Comparison of ENCODE assay signal across 8 cellular contexts in the genomic region with DNA sequence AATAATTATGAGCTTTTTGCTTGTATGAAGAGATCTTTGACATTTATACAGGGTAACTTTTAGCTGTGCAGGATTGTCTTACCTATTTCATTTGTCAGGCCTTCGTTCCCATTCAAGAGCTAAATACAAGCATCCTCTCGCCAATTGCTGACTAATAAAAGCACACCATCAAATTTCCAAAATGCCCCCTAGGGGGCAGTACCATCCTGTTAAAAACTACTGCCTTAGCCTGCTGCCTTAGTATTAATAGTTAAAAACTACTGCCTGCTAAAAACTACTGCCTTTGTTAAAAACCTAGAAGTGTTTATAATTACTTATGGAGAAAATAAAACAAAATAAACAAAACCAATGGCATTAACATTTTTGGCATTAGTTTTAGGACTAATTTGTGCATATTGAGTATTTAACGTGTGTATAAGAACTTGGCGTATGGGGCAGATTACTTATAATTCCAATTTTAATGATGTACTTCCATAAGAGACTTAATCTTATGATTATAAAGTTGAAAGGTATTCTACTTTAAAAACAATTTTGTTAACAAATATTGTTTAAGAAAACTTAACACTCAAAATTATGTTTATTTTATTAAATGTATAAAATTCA. TPM values are rescaled to one million over a fixed set of nuclear protein-coding genes. Genes with fewer than 3 reads are reported as not detected.
A peak's percentile ranks its signal among the peaks of the same experiment; 100 is the strongest.
DNase-seq lines count a peak whose midpoint lies in the region; ATAC-seq and TF ChIP-seq lines count a peak whose summit lies in the region.

No MANE protein-coding gene starts in this region.

- no peak overlapping the region for H3K4me3 ChIP-seq in GM23338
- H3K4me3 ChIP-seq in WERI-Rb-1 (ENCODE audit: low read depth, low read length): no peak overlapping the region

- H3K4me1 ChIP-seq in GM23338 (ENCODE audit: insufficient read depth): peaks cover 11% of the 10 kb centered on the region; the same call in 1 of the 2 replicates

- no peaks in the 10 kb centered on the region for H3K9me2 ChIP-seq in GM23338 (ENCODE audit: insufficient read depth)

- H3K27me3 ChIP-seq in GM23338 (ENCODE audit: insufficient read depth) (no peaks in the 10 kb centered on the region), WERI-Rb-1 (ENCODE audit: insufficient read depth, low read depth, severe bottlenecking) (no peaks in the 10 kb centered on the region)

- peaks cover 6% of the 10 kb centered on the region for H3K27me3 Mint-ChIP-seq in GM23338 (ENCODE audit: insufficient read depth, low read depth, poor library complexity)
- H3K27me3 Mint-ChIP-seq in mesothelial cell of epicardium (ENCODE audit: low read depth): peaks cover 23% of the 10 kb centered on the region

- no peaks in the 10 kb centered on the region for H3K36me3 ChIP-seq in GM23338 (ENCODE audit: insufficient read depth)
- no peaks in the 10 kb centered on the region for H3K36me3 ChIP-seq in WERI-Rb-1

- H3K27ac Mint-ChIP-seq in GM23338 (0 out of 2 replicates have a peak overlapping the region, but pooled peaks have one; percentile 65), mesothelial cell of epicardium (no peak overlapping the region)

- peak; percentile 51 for DNase-seq in COLO829 (ENCODE audit: low spot score)
- DNase-seq in GM23338 (ENCODE audit: low spot score): peak; percentile 86
- peak; percentile 78 for DNase-seq in NCI-H2227 (lab: John Stamatoyannopoulos, UW; ENCODE audit: unreplicated experiment)
- peak; percentile 70 for DNase-seq in WERI-Rb-1
- DNase-seq in dedifferentiated amniotic fluid mesenchymal stem cell (ENCODE audit: extremely low spot score): peak; percentile 75
- DNase-seq in mesothelial cell of epicardium (ENCODE audit: low spot score in 2 of 2, unreplicated experiment in 2 of 2): peak in 1 of 2 experiments; percentile 60
- peak; percentile 94 for DNase-seq in superior temporal gyrus (ENCODE audit: extremely low spot score)
- no peak for DNase-seq in KG1 (lab: John Stamatoyannopoulos, UW)

- peaks cover 3% of the 10 kb centered on the region for H3K9me3 ChIP-seq in WERI-Rb-1 (ENCODE audit: severe bottlenecking)

- H3K27ac ChIP-seq in GM23338 (ENCODE audit: low read depth) (no peak overlapping the region), WERI-Rb-1 (no peak overlapping the region)

- H3K36me3 Mint-ChIP-seq in GM23338 (ENCODE audit: low read depth) (peaks cover 10% of the 10 kb centered on the region; the same call in 2 of the 3 replicates), mesothelial cell of epicardium (no peaks in the 10 kb centered on the region)

- H3K79me2 ChIP-seq in GM23338 (replicated peaks; ENCODE audit: insufficient read depth): no peaks in the 10 kb centered on the region

- ATAC-seq in GM23338: peak; percentile 4; the same call in 1 of the 3 replicates

- no peak overlapping the region for H3K4me3 Mint-ChIP-seq in GM23338
- no peak overlapping the region for H3K4me3 Mint-ChIP-seq in mesothelial cell of epicardium

- H3K4me1 Mint-ChIP-seq in GM23338: peaks cover 8% of the 10 kb centered on the region
- peaks cover 16% of the 10 kb centered on the region for H3K4me1 Mint-ChIP-seq in mesothelial cell of epicardium

- no peaks in the 10 kb centered on the region for H4K20me1 ChIP-seq in GM23338 (replicated peaks; ENCODE audit: insufficient read depth)

- H2AFZ ChIP-seq in GM23338: no peak overlapping the region

- TF ChIP-seq CTCF in GM23338 (conservative IDR thresholded peaks at IDR 0.05; ENCODE audit: low read depth in 2 of 2): peak; percentile 70 to 99
- peak; percentile 47 for TF ChIP-seq CTCF in WERI-Rb-1 (IDR thresholded peaks at IDR 0.05; ENCODE audit: low read depth, low read length)
- peak; percentile 93 for TF ChIP-seq CTCF in mesothelial cell of epicardium (IDR thresholded peaks at IDR 0.05; ENCODE audit: unreplicated experiment)

- no peaks in the 10 kb centered on the region for H3F3A ChIP-seq in GM23338 (replicated peaks; ENCODE audit: low read depth)

- H3K4me2 ChIP-seq in GM23338: no peak overlapping the region

- peaks cover 21% of the 10 kb centered on the region for H3K9me3 Mint-ChIP-seq in GM23338
- H3K9me3 Mint-ChIP-seq in mesothelial cell of epicardium: peaks cover 12% of the 10 kb centered on the region

TF ChIP-seq in GM23338, 12 proteins besides CTCF, POLR2A, EP300 and RAD21 (continues in another document):
- TF ChIP-seq ZNF114 (CRISPR knock-in tag; IDR thresholded peaks at IDR 0.05): no peak
- no peak for TF ChIP-seq STAT1 (IDR thresholded peaks at IDR 0.05; ENCODE audit: unreplicated experiment)
- no peak for TF ChIP-seq ETS1 (IDR thresholded peaks at IDR 0.05)
- TF ChIP-seq EZH2 (IDR thresholded peaks at IDR 0.05; ENCODE audit: low read depth, unreplicated experiment): no peak
- TF ChIP-seq POLR2AphosphoS5 (IDR thresholded peaks at IDR 0.05; ENCODE audit: low read depth): no peak
- TF ChIP-seq ZNF331 (CRISPR knock-in tag; IDR thresholded peaks at IDR 0.05; ENCODE audit: low read depth): no peak
- no peak for TF ChIP-seq NANOG (IDR thresholded peaks at IDR 0.05; ENCODE audit: borderline replicate concordance)
- no peak for TF ChIP-seq CREB1 (CRISPR knock-in tag; IDR thresholded peaks at IDR 0.05; ENCODE audit: low read depth)

RNA-seq across cellular contexts. Expression of gene IFI27L2, which starts 3.0 kb away (rescaled TPM):
- 16.8 and 23.4 TPM in 2 replicates for total RNA-seq in GM23338 (2014; rRNA removed; shearing (Covaris generic))
- polyA plus RNA-seq in GM23338 (2016; fragmentation: Nextera tagmentation; extraction: Ambion mirVana): 38.5 and 49.9 TPM in 2 replicates
- 28.5 to 36.2 TPM (median 35.8 TPM) in 3 replicates for total RNA-seq in mesothelial cell of epicardium

RNA-seq across cellular contexts. Expression of gene IFI27, which starts 21.9 kb away (rescaled TPM):
- total RNA-seq in GM23338 (2014; rRNA removed; shearing (Covaris generic)): 0.23 and 0.49 TPM in 2 replicates
- polyA plus RNA-seq in GM23338 (2016; fragmentation: Nextera tagmentation; extraction: Ambion mirVana): 1.2 and 1.6 TPM in 2 replicates
- 6.1 to 9.4 TPM (median 8.0 TPM) in 3 replicates for total RNA-seq in mesothelial cell of epicardium

RNA-seq across cellular contexts. Expression of gene PPP4R4, which starts 41.7 kb away (rescaled TPM):
- total RNA-seq in GM23338 (2014; rRNA removed; shearing (Covaris generic)): 11.1 and 20.9 TPM in 2 replicates
- 2.5 and 3.0 TPM in 2 replicates for polyA plus RNA-seq in GM23338 (2016; fragmentation: Nextera tagmentation; extraction: Ambion mirVana)
- total RNA-seq in mesothelial cell of epicardium: 0.29 to 0.64 TPM (median 0.54 TPM) in 3 replicates

RNA-seq across cellular contexts. Expression of gene IFI27L1, which starts 51.3 kb away (rescaled TPM):
- total RNA-seq in GM23338 (2014; rRNA removed; shearing (Covaris generic)): 3.9 and 9.7 TPM in 2 replicates
- polyA plus RNA-seq in GM23338 (2016; fragmentation: Nextera tagmentation; extraction: Ambion mirVana): 28.6 and 30.8 TPM in 2 replicates
- total RNA-seq in mesothelial cell of epicardium: 31.3 to 33.9 TPM (median 33.1 TPM) in 3 replicates

RNA-seq across cellular contexts. Expression of gene DDX24, which starts 51.4 kb away (rescaled TPM):
- total RNA-seq in GM23338 (2014; rRNA removed; shearing (Covaris generic)): 137 and 150 TPM in 2 replicates
- 263 and 265 TPM in 2 replicates for polyA plus RNA-seq in GM23338 (2016; fragmentation: Nextera tagmentation; extraction: Ambion mirVana)
- 151 to 159 TPM (median 157 TPM) in 3 replicates for total RNA-seq in mesothelial cell of epicardium
